Comparison of ENCODE assay signal across 13 cellular contexts in genomic region chr18:41464278-41464677, GRCh38.
DNase-seq lines count a peak whose midpoint lies in the region; FAIRE-seq and TF ChIP-seq lines count a peak whose summit lies in the region.
"Had no signal": no experiment of that assay in that cellular context is flagged by ENCODE, and none has a peak within 500 bp of the region (broad histone marks: within the 10 kb centered on the region; RNA-seq: fewer than 3 reads in every experiment).

No MANE protein-coding gene starts in this region.

- H3K56ac ChIP-seq in H1 (replicated peaks; ENCODE audit: insufficient read length, low read depth, low read length) = no peak overlapping the region

- H3K9me3 ChIP-seq in HUES6 (ENCODE audit: control insufficient read depth, insufficient read depth, low read depth, low read length) (no peaks in the 10 kb centered on the region), H1 (ENCODE audit: insufficient read depth in 2 of 2, low read depth in 1 of 2, low read length in 1 of 2) (no peaks in the 10 kb centered on the region), hepatocyte (ENCODE audit: low read depth) (no peaks in the 10 kb centered on the region), WERI-Rb-1 (ENCODE audit: severe bottlenecking) (no peaks in the 10 kb centered on the region)
- H3K9me3 ChIP-seq: BLaER1 had no signal

- H4K20me1 ChIP-seq in H1 (replicated peaks in 1 of 2; ENCODE audit: control insufficient read depth in 1 of 2, insufficient read depth in 2 of 2, low read length in 2 of 2) (no peaks in the 10 kb centered on the region), hepatocyte (ENCODE audit: insufficient read depth, poor library complexity, severe bottlenecking) (no peaks in the 10 kb centered on the region)
- H4K20me1 ChIP-seq: BLaER1 had no signal

- TF ChIP-seq EP300 in H1 (IDR thresholded peaks at IDR 0.05; ENCODE audit: borderline replicate concordance in 1 of 2, low read depth in 2 of 2, low read length in 2 of 2) = no peak; a peak in 1 of 3 replicates

- CTCF ChIA-PET in H1 (lab: Charles Lee; ENCODE audit: partially characterized antibody) = interaction anchor here (0.9 kb wide), 1 partner anchor 12 kb away, joined by 4 read pairs; no protein-coding TSS in a partner anchor

- H3K23me2 ChIP-seq in H1 (ENCODE audit: low read depth, low read length) = no peaks in the 10 kb centered on the region

- H2AFZ ChIP-seq in H1 (ENCODE audit: low read length) = no peak overlapping the region
- no peak overlapping the region for H2AFZ ChIP-seq in hepatocyte

- TF ChIP-seq POLR2A in H1 (IDR thresholded peaks at IDR 0.05; ENCODE audit: control extremely low read depth in 1 of 2, low read depth in 2 of 2, low read length in 2 of 2) = no peak

- H3K27ac ChIP-seq in HUES6 (ENCODE audit: low read depth, low read length) (peak overlapping the region; percentile 58), H1 (ENCODE audit: low read depth, low read length) (no peak overlapping the region), hepatocyte (no peak overlapping the region), WERI-Rb-1 (no peak overlapping the region)
- H3K27ac ChIP-seq: 22Rv1, BLaER1, KMS-11 had no signal

- no peak overlapping the region for H4K8ac ChIP-seq in H1 (ENCODE audit: extremely low read depth, insufficient read depth, low read length)

- no peak overlapping the region for H2BK12ac ChIP-seq in H1 (ENCODE audit: low read depth, low read length)

- no peak overlapping the region for H3K14ac ChIP-seq in H1 (ENCODE audit: insufficient read length)

- no peaks in the 10 kb centered on the region for H3K79me2 ChIP-seq in H1 (ENCODE audit: control insufficient read depth in 1 of 2, insufficient read depth in 2 of 2, low read length in 2 of 2)
- H3K79me2 ChIP-seq in hepatocyte = no peaks in the 10 kb centered on the region

- H2BK20ac ChIP-seq in H1 (ENCODE audit: low read length) = no peak overlapping the region

- no peak overlapping the region for H3K4ac ChIP-seq in H1 (replicated peaks; ENCODE audit: insufficient read length, low read depth, low read length)

- H4K5ac ChIP-seq in H1 (ENCODE audit: insufficient read length, low read depth, low read length) = no peak overlapping the region

- no peak overlapping the region for H2BK120ac ChIP-seq in H1 (replicated peaks; ENCODE audit: low read depth, low read length)

- no peak overlapping the region for H4K91ac ChIP-seq in H1 (replicated peaks; ENCODE audit: insufficient read length, low read length)

- H2BK15ac ChIP-seq in H1 (ENCODE audit: low read length) = no peak overlapping the region

- no peak overlapping the region for H3K9ac ChIP-seq in HUES6 (ENCODE audit: low read length)
- no peak overlapping the region for H3K9ac ChIP-seq in H1 (replicated peaks in 1 of 4; ENCODE audit: extremely low read depth in 1 of 4, low read depth in 3 of 4, low read length in 3 of 4)
- H3K9ac ChIP-seq: BLaER1, KMS-11 had no signal

- H3K4me3 ChIP-seq in HUES6 (ENCODE audit: low read depth, low read length) (no peak overlapping the region), H1 (ENCODE audit: extremely low read depth in 1 of 4, insufficient read depth in 2 of 4, low read depth in 3 of 4, low read length in 4 of 4) (peak overlapping the region in 1 of 4 experiments; percentile 3; a peak in 1 of 8 replicates), hepatocyte (no peak overlapping the region), WERI-Rb-1 (ENCODE audit: low read depth, low read length) (no peak overlapping the region)
- H3K4me3 ChIP-seq: BLaER1 had no signal

- H3K27me3 ChIP-seq in HUES6 (ENCODE audit: control insufficient read depth, insufficient read depth, low read length) (no peaks in the 10 kb centered on the region), H1 (replicated peaks in 1 of 4; ENCODE audit: control insufficient read depth in 3 of 4, extremely low read depth in 1 of 4, insufficient read depth in 3 of 4, low read length in 3 of 4) (no peaks in the 10 kb centered on the region), hepatocyte (no peaks in the 10 kb centered on the region), WERI-Rb-1 (ENCODE audit: insufficient read depth, low read depth, severe bottlenecking) (no peaks in the 10 kb centered on the region)
- H3K27me3 ChIP-seq: BLaER1 had no signal

- WGBS in H1 (ENCODE audit: extremely low coverage in 1 of 2, insufficient coverage in 1 of 2, insufficient read length in 1 of 2, insufficient replicate concordance in 2 of 2, low coverage in 1 of 2, low lambda C conversion rate in 2 of 2, missing lambda C conversion rate in 1 of 2), 2 experiments = 65% methylated on average over 1 of the region's 1 CpG; no CpG with 5 or more reads in 1 of the 2 experiments
- 58% methylated on average over 1 of the region's 1 CpG for WGBS in hepatocyte (ENCODE audit: low lambda C conversion rate, missing lambda C conversion rate)

- H3K4me1 ChIP-seq in HUES6 (ENCODE audit: control insufficient read depth, insufficient read depth, low read length) (peaks cover 45% of the 10 kb centered on the region), H1 (replicated peaks in 1 of 4; ENCODE audit: control insufficient read depth in 3 of 4, insufficient read depth in 4 of 4, low read length in 3 of 4) (peaks cover 0 to 6% (median 4%) of the 10 kb centered on the region in 4 experiments; a peak in 3 of 7 replicates), hepatocyte (ENCODE audit: insufficient read depth) (no peaks in the 10 kb centered on the region)
- H3K4me1 ChIP-seq: BLaER1 had no signal

- no peak for TF ChIP-seq CTCF in D721Med (IDR thresholded peaks at IDR 0.05; ENCODE audit: insufficient read depth, missing control alignments)
- no peak for TF ChIP-seq CTCF in H1 (IDR thresholded peaks at IDR 0.05; ENCODE audit: control extremely low read depth in 1 of 3, insufficient read depth in 1 of 3, low read depth in 1 of 3, low read length in 3 of 3)
- no peak for TF ChIP-seq CTCF in hepatocyte (IDR thresholded peaks at IDR 0.05; ENCODE audit: poor library complexity)
- no peak for TF ChIP-seq CTCF in WERI-Rb-1 (IDR thresholded peaks at IDR 0.05; ENCODE audit: low read depth, low read length)

- FAIRE-seq in D721Med (lab: Jason Lieb, UNC) (peak; percentile 21), H1 (lab: Jason Lieb, UNC) (peak; percentile 78)
- FAIRE-seq: HepG2 had no signal

- H3K36me3 ChIP-seq in HUES6 (ENCODE audit: control insufficient read depth, insufficient read depth, low read length) (no peaks in the 10 kb centered on the region), H1 (ENCODE audit: control insufficient read depth in 2 of 4, insufficient read depth in 4 of 4, low read length in 3 of 4) (no peaks in the 10 kb centered on the region), hepatocyte (replicated peaks; ENCODE audit: insufficient read depth, low read depth) (no peaks in the 10 kb centered on the region), WERI-Rb-1 (no peaks in the 10 kb centered on the region)
- H3K36me3 ChIP-seq: BLaER1 had no signal

- H3K18ac ChIP-seq in H1 (ENCODE audit: extremely low read depth, low read length) = no peak overlapping the region

- H3K9me2 ChIP-seq in hepatocyte (replicated peaks; ENCODE audit: insufficient read depth) = no peaks in the 10 kb centered on the region

- no peak overlapping the region for H2BK5ac ChIP-seq in H1 (ENCODE audit: low read depth, low read length)

- no peak overlapping the region for H2AK5ac ChIP-seq in H1 (ENCODE audit: low read depth, low read length)

- H3K23ac ChIP-seq in H1 (ENCODE audit: insufficient read length) = no peak overlapping the region

- POLR2A ChIA-PET in H1 (lab: Charles Lee; ENCODE audit: partially characterized antibody) = no interaction called here

- no peaks in the 10 kb centered on the region for H3K79me1 ChIP-seq in H1 (ENCODE audit: low read depth, low read length)

- no peak for TF ChIP-seq RAD21 in H1 (IDR thresholded peaks at IDR 0.05 in 1 of 2, conservative IDR thresholded peaks at IDR 0.05 in 1 of 2; ENCODE audit: low read depth in 2 of 2, low read length in 2 of 2)

- H3K4me2 ChIP-seq in H1 (ENCODE audit: insufficient read depth in 1 of 2, low read depth in 2 of 2, low read length in 2 of 2) (no peak overlapping the region), hepatocyte (no peak overlapping the region)
- H3K4me2 ChIP-seq: BLaER1, KMS-11 had no signal

- DNase-seq in D721Med (ENCODE audit: insufficient read length, low spot score) (no peak), H1 (ENCODE audit: low read depth in 1 of 2, low spot score in 2 of 2) (no peak), midbrain (lab: John Stamatoyannopoulos, UW) (peak; percentile 2), hepatocyte (ENCODE audit: low spot score) (no peak), WERI-Rb-1 (no peak), NOMO-1 treated with DMSO at 0.1 percent for 48 hours (lab: John Stamatoyannopoulos, UW; ENCODE audit: unreplicated experiment) (no peak)
- DNase-seq: AML-193, DMS 273 treated with DMSO at 0.1 percent for 48 hours had no signal

TF ChIP-seq in H1, 55 proteins besides CTCF, POLR2A, EP300 and RAD21 (continues in another document):
- TF ChIP-seq BACH1 (IDR thresholded peaks at IDR 0.05; ENCODE audit: low read length) (peak; percentile 26; the same call in 1 of the 2 replicates), E2F6 (IDR thresholded peaks at IDR 0.05) (no peak), GABPA (IDR thresholded peaks at IDR 0.05; ENCODE audit: borderline replicate concordance, insufficient read depth, low read length) (no peak)
